ENCODE assay signal across 24 cellular contexts in genomic region chr1:21644348-21644747, GRCh38. TPM values are rescaled to one million over a fixed set of nuclear protein-coding genes. Genes with fewer than 3 reads are reported as not detected.
A peak's percentile ranks its signal among the peaks of the same experiment; 100 is the strongest.
DNase-seq lines count a peak whose midpoint lies in the region; ATAC-seq and TF ChIP-seq lines count a peak whose summit lies in the region.
"Had no signal": no experiment of that assay in that cellular context is flagged by ENCODE, and none has a peak within 500 bp of the region (broad histone marks: within the 10 kb centered on the region; RNA-seq: fewer than 3 reads in every experiment).

No MANE protein-coding gene starts in this region.

- DNase-seq in Right ventricle myocardium superior = peak; percentile 24
- DNase-seq in heart right ventricle = no peak
- no peak for DNase-seq in neural crest cell (ENCODE audit: low read depth, low spot score)
- no peak for DNase-seq in thyroid gland
- DNase-seq in left colon = no peak
- DNase-seq in activated CD4-positive, alpha-beta T cell treated with anti-CD3 and anti-CD28 coated beads, Interleukin-2, amount 50 U/mL, for 1 hour = no peak
- DNase-seq: 8988T; ACHN; BE2C; C1 segment of cervical spinal cord; CD4-positive, alpha-beta memory T cell; CD4-positive, CD25-positive, alpha-beta regulatory T cell; CD8-positive, alpha-beta memory T cell; COR-L47; DMS 273 treated with DMSO at 0.1 percent for 48 hours; DMS153; DMS53; DMS79; DND-41; EL; GDM1 had no signal

- ATAC-seq in Right ventricle myocardium superior (ENCODE audit: poor library complexity) (no peak), heart right ventricle (no peak), left colon (no peak)
- ATAC-seq: GM12878 had no signal

- H3K9me3 Mint-ChIP-seq in neural crest cell = no peaks in the 10 kb centered on the region
- H3K9me3 Mint-ChIP-seq: CD4-positive, alpha-beta memory T cell; CD8-positive, alpha-beta memory T cell had no signal

- H3K4me1 Mint-ChIP-seq in neural crest cell = peaks cover 4% of the 10 kb centered on the region
- H3K4me1 Mint-ChIP-seq: CD14-positive monocyte; CD4-positive, CD25-positive, alpha-beta regulatory T cell had no signal

- H3K4me3 ChIP-seq in heart right ventricle (no peak overlapping the region), thyroid gland (replicated peaks in 1 of 3) (no peak overlapping the region)
- H3K4me3 ChIP-seq: BLaER1, GM12878 had no signal

- TF ChIP-seq CTCF in heart right ventricle (IDR thresholded peaks at IDR 0.05) = no peak
- TF ChIP-seq CTCF in neural crest cell (conservative IDR thresholded peaks at IDR 0.05) = no peak
- TF ChIP-seq CTCF in thyroid gland (IDR thresholded peaks at IDR 0.05) = no peak

- intact Hi-C loops in Right ventricle myocardium superior (cut with DNase I) (no loop called here), heart right ventricle (cut with DNase I) (loop anchor here in 1 of 10 donors (10.0 kb wide), 1 partner anchor 130 kb away; no protein-coding TSS in a partner anchor), thyroid gland (cut with DNase I) (no loop called here), left colon (cut with DNase I, micrococcal nuclease) (no loop called here)

- H3K36me3 Mint-ChIP-seq in neural crest cell (ENCODE audit: low read depth) = no peaks in the 10 kb centered on the region
- H3K36me3 Mint-ChIP-seq: CD14-positive monocyte; CD4-positive, alpha-beta memory T cell; CD4-positive, CD25-positive, alpha-beta regulatory T cell; CD8-positive, alpha-beta memory T cell had no signal

- no peak overlapping the region for H3K27ac ChIP-seq in heart right ventricle
- peak overlapping the region; percentile 2 to 46 (median 24) for H3K27ac ChIP-seq in thyroid gland
- H3K27ac ChIP-seq: BLaER1 had no signal

- peaks cover 0 to 9% (median under 1%) of the 10 kb centered on the region in 9 donors for H3K4me1 ChIP-seq in heart right ventricle
- peaks cover 32 to 36% of the 10 kb centered on the region in 2 donors for H3K4me1 ChIP-seq in thyroid gland
- H3K4me1 ChIP-seq: BE2C, BLaER1 had no signal

- peak overlapping the region; percentile 75 for H3K27ac Mint-ChIP-seq in neural crest cell (ENCODE audit: unreplicated experiment)
- H3K27ac Mint-ChIP-seq: CD4-positive, alpha-beta memory T cell; CD4-positive, CD25-positive, alpha-beta regulatory T cell; CD8-positive, alpha-beta memory T cell had no signal

- WGBS in heart right ventricle, 2 donors = 87 to 88% methylated on average over 10 of the region's 10 CpGs
- WGBS in thyroid gland, 2 donors = 93 to 97% methylated on average over 10 of the region's 10 CpGs

- peaks cover 0 to 38% (median 18%) of the 10 kb centered on the region in 7 donors for H3K27me3 ChIP-seq in heart right ventricle
- no peaks in the 10 kb centered on the region for H3K27me3 ChIP-seq in thyroid gland
- H3K27me3 ChIP-seq: BE2C had no signal

- TF ChIP-seq POLR2A in thyroid gland (IDR thresholded peaks at IDR 0.05) = no peak

- no peak overlapping the region for H3K4me3 Mint-ChIP-seq in neural crest cell
- H3K4me3 Mint-ChIP-seq: CD4-positive, alpha-beta memory T cell; CD4-positive, CD25-positive, alpha-beta regulatory T cell; CD8-positive, alpha-beta memory T cell had no signal

- H3K36me3 ChIP-seq in heart right ventricle (no peaks in the 10 kb centered on the region), thyroid gland (peaks cover 0 to 8% of the 10 kb centered on the region in 2 donors)
- H3K36me3 ChIP-seq: BE2C, BLaER1 had no signal

- H3K9me3 ChIP-seq in heart right ventricle (no peaks in the 10 kb centered on the region), thyroid gland (no peaks in the 10 kb centered on the region)
- H3K9me3 ChIP-seq: BE2C, BLaER1 had no signal

- peaks cover 2% of the 10 kb centered on the region for H3K27me3 Mint-ChIP-seq in neural crest cell (ENCODE audit: low read depth)

RNA-seq across cellular contexts. Expression of gene RAP1GAP, which starts 24.8 kb away (rescaled TPM):
- total RNA-seq in Right ventricle myocardium superior = 3.7 TPM
- total RNA-seq in heart right ventricle = 1 to 10 TPM; 2.3 to 5.6 (median 4.0) TPM
- polyA plus RNA-seq in heart right ventricle = 1 to 10 TPM in 1 of 2 donors, under 1 TPM in 1; 0.42 to 5.9 TPM
- 5.3 and 7.4 TPM in 2 replicates for total RNA-seq in neural crest cell
- 100 to 1,000 TPM; 256 to 588 (median 506) TPM for total RNA-seq in thyroid gland
- 10 to 100 TPM; 45.2 to 53.1 TPM for total RNA-seq in left colon
- polyA plus RNA-seq: CD14-positive monocyte; CD4-positive, alpha-beta memory T cell; CD4-positive, CD25-positive, alpha-beta regulatory T cell; CD8-positive, alpha-beta memory T cell had no signal

Comparison
In these comparisons a context has a peak if more than half of its experiments do, and no peak if none do; other contexts are left out.
1. H3K27ac ChIP-seq: peak in thyroid gland (3 of 3); none in heart right ventricle (0 of 10).
2. RNA of gene RAP1GAP, which starts 24.8 kb away (total RNA-seq): 256 to 588 TPM in thyroid gland; 45.2 to 53.1 TPM in left colon, 5.3 to 7.4 TPM in neural crest cell, 2.3 to 5.6 TPM in heart right ventricle and 3.7 TPM in Right ventricle myocardium superior (single experiment); every median in the first group is over 4 times any median in the second.